Comparison of ENCODE assay signal across 8 cellular contexts in the genomic region with DNA sequence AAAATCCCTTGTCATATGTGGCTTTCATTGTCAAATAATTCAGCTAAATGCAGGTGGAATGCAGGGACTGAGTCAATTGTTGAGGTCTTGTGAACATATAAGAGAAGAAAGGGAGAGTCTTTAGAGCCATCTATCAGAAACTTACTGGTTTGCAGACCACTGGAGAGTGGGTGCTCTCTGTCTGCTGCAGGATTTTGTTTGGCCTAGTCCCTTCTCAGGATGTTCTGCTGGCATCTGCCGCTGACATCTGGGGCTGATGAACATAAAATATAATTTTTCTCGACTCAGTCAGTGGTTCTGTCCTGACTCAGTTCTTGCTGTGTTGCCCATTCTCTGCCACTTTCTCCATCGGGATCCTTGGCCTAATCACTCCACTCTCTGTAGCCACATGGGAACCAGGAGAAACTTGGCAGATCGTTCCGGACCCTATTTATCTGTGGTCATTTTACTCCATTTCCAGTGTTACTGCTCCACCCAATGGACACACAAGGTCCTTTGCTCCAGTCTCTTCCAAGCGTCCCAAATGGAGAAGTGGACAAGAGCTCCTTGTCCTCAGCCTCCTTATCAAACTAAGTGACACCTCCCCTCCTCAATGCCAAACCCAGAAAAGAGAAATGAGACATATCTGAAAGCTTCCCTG.
DNase-seq lines count a peak whose midpoint lies in the region; ATAC-seq and TF ChIP-seq lines count a peak whose summit lies in the region.

No MANE protein-coding gene starts in this region.

- H3K9me3 ChIP-seq in BE2C (no peaks in the 10 kb centered on the region), esophagus muscularis mucosa (no peaks in the 10 kb centered on the region)
- no peaks in the 10 kb centered on the region for H3K9me3 ChIP-seq in CD8-positive, alpha-beta memory T cell (ENCODE audit: low read length)

- no peaks in the 10 kb centered on the region for H3K36me3 Mint-ChIP-seq in CD8-positive, alpha-beta memory T cell
- no peaks in the 10 kb centered on the region for H3K36me3 Mint-ChIP-seq in natural killer cell treated with Interleukin-12 subunit alpha and Interleukin-12 subunit beta and Interleukin-15 and Interleukin-18, amount 100 ng/mL, for 72 hours
- no peaks in the 10 kb centered on the region for H3K36me3 Mint-ChIP-seq in activated T-helper 17 cell treated with anti-CD3 and anti-CD28 coated beads, Interleukin-2, amount 50 U/mL, for 72 hours (ENCODE audit: low read depth)

- POLR2A ChIA-PET in CD8-positive, alpha-beta memory T cell (lab: Charles Lee) = no interaction called here

- H3K4me1 ChIP-seq in BE2C (no peaks in the 10 kb centered on the region), esophagus muscularis mucosa (no peaks in the 10 kb centered on the region)
- H3K4me1 ChIP-seq in CD8-positive, alpha-beta memory T cell (ENCODE audit: insufficient read depth, low read length) = no peaks in the 10 kb centered on the region

- H3K27me3 Mint-ChIP-seq in CD8-positive, alpha-beta memory T cell = no peaks in the 10 kb centered on the region
- H3K27me3 Mint-ChIP-seq in natural killer cell treated with Interleukin-12 subunit alpha and Interleukin-12 subunit beta and Interleukin-15 and Interleukin-18, amount 100 ng/mL, for 72 hours = no peaks in the 10 kb centered on the region
- H3K27me3 Mint-ChIP-seq in activated T-helper 17 cell treated with anti-CD3 and anti-CD28 coated beads, Interleukin-2, amount 50 U/mL, for 72 hours = no peaks in the 10 kb centered on the region

- H3K36me3 ChIP-seq in BE2C = no peaks in the 10 kb centered on the region
- H3K36me3 ChIP-seq in esophagus muscularis mucosa = no peaks in the 10 kb centered on the region
- no peaks in the 10 kb centered on the region for H3K36me3 ChIP-seq in CD8-positive, alpha-beta memory T cell (ENCODE audit: insufficient read depth, low read length)

- no peak overlapping the region for H3K4me3 Mint-ChIP-seq in CD8-positive, alpha-beta memory T cell
- H3K4me3 Mint-ChIP-seq in natural killer cell treated with Interleukin-12 subunit alpha and Interleukin-12 subunit beta and Interleukin-15 and Interleukin-18, amount 100 ng/mL, for 72 hours = no peak overlapping the region
- no peak overlapping the region for H3K4me3 Mint-ChIP-seq in activated T-helper 17 cell treated with anti-CD3 and anti-CD28 coated beads, Interleukin-2, amount 50 U/mL, for 72 hours

- WGBS in esophagus muscularis mucosa = 47% methylated on average over 6 of the region's 6 CpGs

- H3K27me3 ChIP-seq in BE2C (no peaks in the 10 kb centered on the region), esophagus muscularis mucosa (no peaks in the 10 kb centered on the region)
- no peaks in the 10 kb centered on the region for H3K27me3 ChIP-seq in CD8-positive, alpha-beta memory T cell (ENCODE audit: insufficient read depth, low read length, poor library complexity, severe bottlenecking)

- no peak for TF ChIP-seq EP300 in esophagus muscularis mucosa (IDR thresholded peaks at IDR 0.05)

- H3K4me3 ChIP-seq in BE2C (ENCODE audit: low read depth, low read length) = no peak overlapping the region
- no peak overlapping the region for H3K4me3 ChIP-seq in esophagus muscularis mucosa
- H3K4me3 ChIP-seq in CD8-positive, alpha-beta memory T cell (ENCODE audit: low read length) = no peak overlapping the region

- CTCF ChIA-PET in CD8-positive, alpha-beta memory T cell (lab: Charles Lee) = no interaction called here

- no peak overlapping the region for H3K27ac ChIP-seq in esophagus muscularis mucosa (replicated peaks in 1 of 4)
- no peak overlapping the region for H3K27ac ChIP-seq in CD8-positive, alpha-beta memory T cell (ENCODE audit: low read depth, low read length)

- H3K27ac Mint-ChIP-seq in CD8-positive, alpha-beta memory T cell = no peak overlapping the region
- H3K27ac Mint-ChIP-seq in natural killer cell treated with Interleukin-12 subunit alpha and Interleukin-12 subunit beta and Interleukin-15 and Interleukin-18, amount 100 ng/mL, for 72 hours = no peak overlapping the region
- H3K27ac Mint-ChIP-seq in activated T-helper 17 cell treated with anti-CD3 and anti-CD28 coated beads, Interleukin-2, amount 50 U/mL, for 72 hours = no peak overlapping the region

- H3K4me1 Mint-ChIP-seq in CD8-positive, alpha-beta memory T cell = no peaks in the 10 kb centered on the region
- no peaks in the 10 kb centered on the region for H3K4me1 Mint-ChIP-seq in natural killer cell treated with Interleukin-12 subunit alpha and Interleukin-12 subunit beta and Interleukin-15 and Interleukin-18, amount 100 ng/mL, for 72 hours (ENCODE audit: low read depth in 2 of 2)
- no peaks in the 10 kb centered on the region for H3K4me1 Mint-ChIP-seq in activated T-helper 17 cell treated with anti-CD3 and anti-CD28 coated beads, Interleukin-2, amount 50 U/mL, for 72 hours

- peak; percentile 16 for DNase-seq in BE2C
- DNase-seq in NCI-H226 = peak; percentile 22
- DNase-seq in esophagus muscularis mucosa (ENCODE audit: extremely low spot score) = no peak
- DNase-seq in myocyte (ENCODE audit: low read depth) = peak; percentile 67
- DNase-seq in CD8-positive, alpha-beta memory T cell = no peak
- DNase-seq in natural killer cell treated with Interleukin-12 subunit alpha and Interleukin-12 subunit beta and Interleukin-15 and Interleukin-18, amount 100 ng/mL, for 72 hours (ENCODE audit: low spot score) = no peak

- peaks cover 6 to 26% (median 11%) of the 10 kb centered on the region in 5 donors for H3K9me3 Mint-ChIP-seq in CD8-positive, alpha-beta memory T cell
- H3K9me3 Mint-ChIP-seq in natural killer cell treated with Interleukin-12 subunit alpha and Interleukin-12 subunit beta and Interleukin-15 and Interleukin-18, amount 100 ng/mL, for 72 hours = peaks cover 6% of the 10 kb centered on the region
- peaks cover 9% of the 10 kb centered on the region for H3K9me3 Mint-ChIP-seq in activated T-helper 17 cell treated with anti-CD3 and anti-CD28 coated beads, Interleukin-2, amount 50 U/mL, for 72 hours

- TF ChIP-seq POLR2A in esophagus muscularis mucosa (IDR thresholded peaks at IDR 0.05; ENCODE audit: low read depth) = no peak

- intact Hi-C loops in esophagus muscularis mucosa (cut with DNase I) = no loop called here

- TF ChIP-seq CTCF in BE2C (IDR thresholded peaks at IDR 0.05; ENCODE audit: low read depth, low read length) (peak; percentile 62), esophagus muscularis mucosa (IDR thresholded peaks at IDR 0.05) (peak; percentile 23 to 35 (median 28))

- no peak for ATAC-seq in natural killer cell treated with Interleukin-12 subunit alpha and Interleukin-12 subunit beta and Interleukin-15 and Interleukin-18, amount 100 ng/mL, for 72 hours
- no peak for ATAC-seq in HG03442 (IDR thresholded peaks at IDR 0.05; ENCODE audit: unreplicated experiment)
- no peak for ATAC-seq in activated T-helper 17 cell treated with anti-CD3 and anti-CD28 coated beads, Interleukin-2, amount 50 U/mL, for 72 hours (replicated peaks)

Comparison
In these comparisons a context has a peak if more than half of its experiments do, and no peak if none do; other contexts are left out.
1. DNase-seq: peak in BE2C (single experiment), NCI-H226 (single experiment) and myocyte (single experiment); none in esophagus muscularis mucosa (single experiment), CD8-positive, alpha-beta memory T cell (0 of 5) and natural killer cell treated with Interleukin-12 subunit alpha and Interleukin-12 subunit beta and Interleukin-15 and Interleukin-18, amount 100 ng/mL, for 72 hours (single experiment).